ENCODE assay signal across 22 cellular contexts in the genomic region with DNA sequence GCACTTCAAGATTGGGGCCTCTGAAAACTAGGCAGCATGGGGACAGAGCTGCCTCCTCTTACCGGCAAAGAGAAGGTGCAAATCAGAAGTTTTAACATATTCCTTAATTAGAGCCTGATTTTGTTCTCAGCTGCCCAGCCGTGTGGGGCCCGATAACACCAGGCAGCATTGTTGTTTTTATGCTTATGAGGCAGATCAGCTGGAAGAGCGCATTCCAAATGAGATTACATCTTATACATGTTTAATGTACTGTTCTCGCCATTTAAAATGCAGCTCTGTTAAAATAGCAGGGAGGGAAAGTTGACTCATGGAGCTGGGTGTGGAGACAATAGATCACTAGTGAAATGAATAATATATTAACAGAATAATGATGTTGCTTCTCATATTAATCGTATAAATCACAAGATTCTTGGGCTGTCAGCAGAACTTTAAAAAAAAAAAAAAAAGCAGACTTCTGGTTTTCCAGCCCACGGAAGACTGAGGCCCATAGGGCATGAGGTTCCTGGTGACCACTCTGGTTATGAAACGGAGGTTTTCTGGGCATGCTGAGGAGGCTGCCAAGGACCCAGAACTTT.
DNase-seq lines count a peak whose midpoint lies in the region; ATAC-seq and TF ChIP-seq lines count a peak whose summit lies in the region.
"Had no signal": no experiment of that assay in that cellular context is flagged by ENCODE, and none has a peak within 500 bp of the region (broad histone marks: within the 10 kb centered on the region; RNA-seq: fewer than 3 reads in every experiment).

No MANE protein-coding gene starts in this region.

- H3K9me3 ChIP-seq in SJSA1 (replicated peaks) = peaks cover 10% of the 10 kb centered on the region; the same call in 1 of the 2 replicates
- H3K9me3 ChIP-seq in neural progenitor cell (ENCODE audit: low read depth) = no peaks in the 10 kb centered on the region
- peaks cover 0 to 22% (median 0%) of the 10 kb centered on the region in 4 donors for H3K9me3 ChIP-seq in tibial nerve
- H3K9me3 ChIP-seq: Peyer's patch had no signal

- H3K36me3 ChIP-seq in SJSA1 (no peaks in the 10 kb centered on the region), neural progenitor cell (no peaks in the 10 kb centered on the region), tibial nerve (no peaks in the 10 kb centered on the region)
- H3K36me3 ChIP-seq: Peyer's patch had no signal

- 39 to 50% methylated on average over 8 of the region's 8 CpGs for WGBS in tibial nerve, 2 donors

- H3K27me3 ChIP-seq in SJSA1 (replicated peaks) (no peaks in the 10 kb centered on the region), foreskin keratinocyte (no peaks in the 10 kb centered on the region), neural progenitor cell (no peaks in the 10 kb centered on the region), tibial nerve (no peaks in the 10 kb centered on the region)
- H3K27me3 ChIP-seq: Peyer's patch had no signal

- no peak overlapping the region for H3K9ac ChIP-seq in neural progenitor cell

- H3K27ac ChIP-seq in SJSA1 (peak overlapping the region; percentile 56), foreskin keratinocyte (no peak overlapping the region), neural progenitor cell (no peak overlapping the region), tibial nerve (no peak overlapping the region)
- H3K27ac ChIP-seq: A549, Peyer's patch had no signal

- no peaks in the 10 kb centered on the region for H3K36me3 Mint-ChIP-seq in neural progenitor cell
- H3K36me3 Mint-ChIP-seq in mesothelial cell of epicardium = no peaks in the 10 kb centered on the region

- peaks cover 26% of the 10 kb centered on the region for H3K9me3 Mint-ChIP-seq in neural progenitor cell
- H3K9me3 Mint-ChIP-seq in mesothelial cell of epicardium = peaks cover 8% of the 10 kb centered on the region
- H3K9me3 Mint-ChIP-seq: CD4-positive, alpha-beta T cell had no signal

- H3K4me1 ChIP-seq in SJSA1 (replicated peaks) (peaks cover 65% of the 10 kb centered on the region), foreskin keratinocyte (no peaks in the 10 kb centered on the region), neural progenitor cell (peaks cover 2% of the 10 kb centered on the region), tibial nerve (peaks cover 0 to 3% (median 0%) of the 10 kb centered on the region in 4 donors)
- H3K4me1 ChIP-seq: A549, Peyer's patch had no signal

- ATAC-seq in foreskin keratinocyte = no peak
- no peak for ATAC-seq in HG03460 (IDR thresholded peaks at IDR 0.05; ENCODE audit: unreplicated experiment)
- ATAC-seq: A549, HCT116 had no signal

- DNase-seq in CD1c-positive myeloid dendritic cell (ENCODE audit: extremely low spot score) = peak; percentile 24
- DNase-seq in SJSA1 (ENCODE audit: low read depth in 1 of 2, low spot score in 2 of 2) = peak in 1 of 2 experiments; percentile 60
- peak; percentile 11 to 35 for DNase-seq in foreskin keratinocyte
- DNase-seq in neural progenitor cell (ENCODE audit: low spot score) = peak; percentile 22
- no peak for DNase-seq in tibial nerve (ENCODE audit: low spot score in 2 of 2)
- no peak for DNase-seq in mesothelial cell of epicardium (ENCODE audit: low spot score in 2 of 2, unreplicated experiment in 2 of 2)
- no peak for DNase-seq in islet precursor cell
- DNase-seq: CD4-positive, alpha-beta T cell; COR-L47; DMS153; GOT3; IMR-90; NCI-H1105; NCI-H146; NCI-H2029; NCI-H226; NCI-H510A treated with DMSO at 0.1 percent for 48 hours; NCI-H748 treated with DMSO at 0.1 percent for 48 hours; Peyer's patch had no signal

- H3K4me1 Mint-ChIP-seq in neural progenitor cell (peaks cover 39% of the 10 kb centered on the region), mesothelial cell of epicardium (peaks cover 5% of the 10 kb centered on the region)

- H3F3A ChIP-seq in neural progenitor cell (ENCODE audit: low read depth) = peaks cover 14% of the 10 kb centered on the region

- TF ChIP-seq CTCF in foreskin keratinocyte (conservative IDR thresholded peaks at IDR 0.05) = no peak
- TF ChIP-seq CTCF in neural progenitor cell (IDR thresholded peaks at IDR 0.05) = no peak
- no peak for TF ChIP-seq CTCF in tibial nerve (IDR thresholded peaks at IDR 0.05)
- no peak for TF ChIP-seq CTCF in mesothelial cell of epicardium (IDR thresholded peaks at IDR 0.05; ENCODE audit: unreplicated experiment)

- H3K4me3 ChIP-seq in SJSA1 (no peak overlapping the region), neural progenitor cell (no peak overlapping the region), tibial nerve (no peak overlapping the region)
- H3K4me3 ChIP-seq: A549, Peyer's patch had no signal

- peak overlapping the region; percentile 83 for H3K27ac Mint-ChIP-seq in neural progenitor cell
- H3K27ac Mint-ChIP-seq in mesothelial cell of epicardium = no peak overlapping the region
- H3K27ac Mint-ChIP-seq: CD4-positive, alpha-beta T cell had no signal

- TF ChIP-seq POLR2A in tibial nerve (IDR thresholded peaks at IDR 0.05) = no peak

- no peak for TF ChIP-seq EP300 in tibial nerve (IDR thresholded peaks at IDR 0.05)

- no peak overlapping the region for H2AFZ ChIP-seq in neural progenitor cell (replicated peaks)

- H3K4me3 Mint-ChIP-seq in neural progenitor cell (no peak overlapping the region), mesothelial cell of epicardium (no peak overlapping the region)
- H3K4me3 Mint-ChIP-seq: CD4-positive, alpha-beta T cell had no signal

- no peak overlapping the region for H3K4me2 ChIP-seq in neural progenitor cell
- H3K4me2 ChIP-seq: A549 had no signal

- H3K27me3 Mint-ChIP-seq in neural progenitor cell (ENCODE audit: insufficient read depth, low read depth) = peaks cover 19% of the 10 kb centered on the region
- no peaks in the 10 kb centered on the region for H3K27me3 Mint-ChIP-seq in mesothelial cell of epicardium (ENCODE audit: low read depth)

- H4K20me1 ChIP-seq in neural progenitor cell (ENCODE audit: low read depth) = no peaks in the 10 kb centered on the region

- H3K79me2 ChIP-seq in neural progenitor cell (ENCODE audit: low read depth) = no peaks in the 10 kb centered on the region

Comparison
In these comparisons a context has a peak if more than half of its experiments do, and no peak if none do; other contexts are left out.
1. DNase-seq: peak in CD1c-positive myeloid dendritic cell (single experiment), foreskin keratinocyte (2 of 2) and neural progenitor cell (single experiment); none in tibial nerve (0 of 2), mesothelial cell of epicardium (0 of 2) and islet precursor cell (single experiment).